Comparison of ENCODE assay signal across 32 cellular contexts in genomic region chr2:58585233-58585632, GRCh38.
"Had no signal": no experiment of that assay in that cellular context is flagged by ENCODE, and none has a peak within 500 bp of the region (broad histone marks: within the 10 kb centered on the region; RNA-seq: fewer than 3 reads in every experiment).

No MANE protein-coding gene starts in this region.

- FAIRE-seq: bronchial epithelial cell had no signal

- H3K36me3 ChIP-seq: ascending aorta, cardiac muscle cell had no signal

- H3K27me3 ChIP-seq: ascending aorta, cardiac muscle cell had no signal

- H3K4me1 ChIP-seq: ascending aorta had no signal

- H3K9me3 ChIP-seq: ascending aorta had no signal

- DNase-seq: activated B cell treated with CpG ODN at 0.5 μM for 24 hours; activated CD4-positive, alpha-beta memory T cell treated with anti-CD3 and anti-CD28 coated beads for 36 hours; activated CD4-positive, alpha-beta T cell treated with anti-CD3 and anti-CD28 coated beads for 4 hours; activated CD4-positive, alpha-beta T cell treated with anti-CD3 and anti-CD28 coated beads, Interleukin-2, amount 10 ng/mL, durations not matched to agents 24 days and 14 days; activated CD4-positive, alpha-beta T cell treated with anti-CD3 and anti-CD28 coated beads, Interleukin-2, amount 50 U/mL, for 1 hour; activated CD4-positive, alpha-beta T cell treated with anti-CD3 and anti-CD28 coated beads, Interleukin-2, amount 50 U/mL, for 4 hours; activated CD4-positive, CD25-positive, alpha-beta regulatory T cell treated with anti-CD3 and anti-CD28 coated beads, Interleukin-2, amount 50 U/mL, for 72 hours; activated CD8-positive, alpha-beta memory T cell treated with anti-CD3 and anti-CD28 coated beads, Interleukin-2, amount 50 U/mL, for 4 hours; activated CD8-positive, alpha-beta T cell treated with anti-CD3 and anti-CD28 coated beads for 36 hours; activated effector memory CD4-positive, alpha-beta T cell treated with anti-CD3 and anti-CD28 coated beads, Interleukin-2, amount 50 U/mL, for 16 hours; activated gamma-delta T cell treated with Interleukin-2 at 50 U/mL for 16 hours; activated naive CD4-positive, alpha-beta T cell; activated naive CD4-positive, alpha-beta T cell treated with anti-CD3 and anti-CD28 coated beads for 36 hours; activated naive CD4-positive, alpha-beta T cell treated with anti-CD3 and anti-CD28 coated beads, Interleukin-2, amount 50 U/mL, for 16 hours; activated naive CD8-positive, alpha-beta T cell treated with anti-CD3 and anti-CD28 coated beads for 36 hours; activated T-cell treated with anti-CD3 and anti-CD28 coated beads for 4 hours; activated T-cell treated with anti-CD3 and anti-CD28 coated beads, Interleukin-2, amount 50 U/mL, for 1 hour; activated T-cell treated with anti-CD3 and anti-CD28 coated beads, Interleukin-2, amount 50 U/mL, for 4 hours; activated T-cell treated with anti-CD3 and anti-CD28 coated beads, Interleukin-2, amount 50 U/mL, for 72 hours; amygdala; anterior cingulate cortex; caudate nucleus; cerebellar nuclear complex; T-helper 1 cell; T-helper 2 cell; T-helper 9 cell had no signal

- ATAC-seq: activated CD8-positive, alpha-beta T cell treated with anti-CD3 and anti-CD28 coated beads for 36 hours; activated naive CD4-positive, alpha-beta T cell treated with anti-CD3 and anti-CD28 coated beads, Interleukin-2, amount 50 U/mL, for 72 hours; activated T-cell treated with anti-CD3 and anti-CD28 coated beads, Interleukin-2, amount 50 U/mL, for 4 hours; activated T-cell treated with anti-CD3 and anti-CD28 coated beads, Interleukin-2, amount 50 U/mL, for 72 hours; activated T-helper 17 cell treated with anti-CD3 and anti-CD28 coated beads, Interleukin-2, amount 50 U/mL, for 72 hours had no signal

- H3K27ac ChIP-seq: ascending aorta, cardiac muscle cell, VCaP had no signal

- H3K4me3 ChIP-seq: ascending aorta, cardiac muscle cell had no signal
